29 cellular contexts compared by ENCODE assay signal in genomic region chr5:14962604-14963003, GRCh38.
"Had no signal": no experiment of that assay in that cellular context is flagged by ENCODE, and none has a peak within 500 bp of the region (broad histone marks: within the 10 kb centered on the region; RNA-seq: fewer than 3 reads in every experiment).

No MANE protein-coding gene starts in this region.

- H3K4me3 ChIP-seq: pancreas, psoas muscle, right lobe of liver, sigmoid colon, smooth muscle cell, spleen, suprapubic skin, testis, tibial artery, transverse colon, upper lobe of right lung, uterus had no signal

- H3K9me3 ChIP-seq: neutrophil, pancreas, psoas muscle, right lobe of liver, sigmoid colon, spleen, suprapubic skin, testis, tibial artery, transverse colon, upper lobe of right lung, uterus had no signal

- H3K36me3 ChIP-seq: neutrophil, pancreas, right lobe of liver, sigmoid colon, spleen, suprapubic skin, tibial artery, transverse colon, upper lobe of right lung, uterus had no signal

- H3K4me2 ChIP-seq: smooth muscle cell had no signal

- H3K27me3 ChIP-seq: neutrophil, pancreas, right lobe of liver, sigmoid colon, spleen, suprapubic skin, testis, tibial artery, transverse colon, upper lobe of right lung, uterus had no signal

- H3K27ac ChIP-seq: neutrophil, pancreas, psoas muscle, right lobe of liver, sigmoid colon, spleen, suprapubic skin, testis, tibial artery, transverse colon, upper lobe of right lung, uterus had no signal

- H3K4me1 ChIP-seq: pancreas, psoas muscle, right lobe of liver, sigmoid colon, spleen, suprapubic skin, testis, tibial artery, transverse colon, upper lobe of right lung, uterus had no signal

- FAIRE-seq: pancreas had no signal

- DNase-seq: naive thymus-derived CD8-positive, alpha-beta T cell; nephron progenitor cell; nucleus accumbens; pancreas; posterior cingulate gyrus; psoas muscle; right cardiac atrium; right lobe of liver; sigmoid colon; spleen; stimulated activated CD4-positive, alpha-beta T cell treated with anti-CD3 and anti-CD28 coated beads, Interleukin-12 subunit alpha, Interleukin-12 subunit beta, amount 100 ng/mL, for 4 hours; stimulated activated CD4-positive, alpha-beta T cell treated with anti-CD3 and anti-CD28 coated beads, Interleukin-1b, Interleukin-23, amount 100 ng/mL, for 48 hours; stimulated activated CD4-positive, alpha-beta T cell treated with anti-CD3 and anti-CD28 coated beads, Interleukin-4, amount 100 ng/mL, for 1 hour; stimulated activated CD4-positive, alpha-beta T cell treated with anti-CD3 and anti-CD28 coated beads, Interleukin-4, amount 100 ng/mL, for 4 hours; stimulated activated CD8-positive, alpha-beta memory T cell treated with anti-CD3 and anti-CD28 coated beads, Interleukin-4, amount 100 ng/mL, for 48 hours; stimulated activated naive CD4-positive, alpha-beta T cell; stimulated activated naive CD8-positive, alpha-beta T cell treated with anti-CD3 and anti-CD28 coated beads, Interleukin-15, amount 100 ng/mL, for 72 hours; stimulated activated naive CD8-positive, alpha-beta T cell treated with anti-CD3 and anti-CD28 coated beads, Interleukin-15, Interleukin-2, amounts not matched to agents 100 U/mL and 50 U/mL, for 24 hours; substantia nigra; testis; tibial artery; transverse colon; upper lobe of right lung; uterus had no signal

- ATAC-seq: naive thymus-derived CD8-positive, alpha-beta T cell; natural killer cell treated with Interleukin-12 subunit alpha and Interleukin-12 subunit beta and Interleukin-15 and Interleukin-18, amount 100 ng/mL, for 72 hours; pancreas; psoas muscle; right cardiac atrium; right lobe of liver; stimulated activated memory B cell treated with anti-CD40 and anti-IgM and Interleukin-4, amounts not matched to agents 10 μg/mL and 1 μg/mL and 100 μg/mL, for 72 hours; stimulated activated naive CD8-positive, alpha-beta T cell treated with anti-CD3 and anti-CD28 coated beads, Interleukin-15, amount 100 ng/mL, for 72 hours; stimulated activated naive CD8-positive, alpha-beta T cell treated with anti-CD3 and anti-CD28 coated beads, Interleukin-15, Interleukin-2, amounts not matched to agents 100 U/mL and 50 U/mL, for 24 hours; upper lobe of right lung had no signal
